In the genomic region with DNA sequence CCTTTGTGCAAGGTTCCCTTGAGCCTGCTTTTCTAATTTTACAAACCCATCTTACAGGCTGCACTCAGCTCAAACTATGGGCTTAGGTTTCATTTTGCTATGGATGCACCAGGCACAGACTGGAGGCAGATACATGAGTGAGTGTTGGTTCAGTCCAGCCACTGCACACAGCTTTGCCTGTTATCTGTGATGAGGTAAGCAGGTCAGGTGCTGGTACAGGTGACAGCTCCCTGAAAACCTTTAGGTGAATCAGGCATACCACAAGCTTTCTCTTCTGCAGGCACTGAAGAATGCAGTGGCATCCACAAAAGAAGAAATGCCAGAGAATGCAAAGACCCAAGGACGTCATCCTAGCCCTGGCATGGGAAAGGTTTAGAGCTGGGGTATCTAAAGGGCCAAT, we compare ENCODE assay signal across 6 cellular contexts. TPM values are rescaled to one million over a fixed set of nuclear protein-coding genes. Genes with fewer than 3 reads are reported as not detected.
"Had no signal": no experiment of that assay in that cellular context is flagged by ENCODE, and none has a peak within 500 bp of the region (broad histone marks: within the 10 kb centered on the region; RNA-seq: fewer than 3 reads in every experiment).

No MANE protein-coding gene starts in this region.

RNA-seq across cellular contexts. Expression of a gene that starts 3.3 kb away (rescaled TPM):
- total RNA-seq: HepG2, HT-29, HT1080, IMR-90, K562 had no signal
- polyA plus RNA-seq: HepG2, IgD-negative memory B cell, IMR-90, K562 had no signal
